Comparison of ENCODE assay signal across 9 cellular contexts in the genomic region with DNA sequence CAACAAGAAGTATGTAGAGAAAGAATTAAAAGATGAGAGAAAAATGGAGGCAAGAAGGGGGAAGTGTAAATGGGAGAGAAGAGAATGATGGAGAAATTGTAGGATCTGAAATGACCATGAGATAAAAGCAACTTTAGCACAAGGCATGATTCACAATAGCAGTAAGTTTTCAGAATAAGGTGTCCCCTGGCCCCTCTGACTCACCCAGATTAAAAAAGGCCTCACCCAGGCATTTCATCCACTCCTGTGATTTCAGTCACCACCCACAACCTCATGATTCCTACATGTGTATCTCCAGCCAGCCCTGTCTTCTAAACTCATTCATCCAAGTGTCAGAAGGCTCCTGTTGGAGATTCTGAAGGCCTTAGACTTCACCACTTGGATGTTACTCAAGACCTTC.
DNase-seq lines count a peak whose midpoint lies in the region; ATAC-seq and TF ChIP-seq lines count a peak whose summit lies in the region.
"Had no signal": no experiment of that assay in that cellular context is flagged by ENCODE, and none has a peak within 500 bp of the region (broad histone marks: within the 10 kb centered on the region; RNA-seq: fewer than 3 reads in every experiment).

No MANE protein-coding gene starts in this region.

- peak; percentile 60 for DNase-seq in RWPE1 (ENCODE audit: low spot score)
- peak; percentile 18 for DNase-seq in stimulated activated CD8-positive, alpha-beta memory T cell treated with anti-CD3 and anti-CD28 coated beads, Interleukin-7, amount 100 ng/mL, for 24 hours (ENCODE audit: low read depth)
- no peak for DNase-seq in DMS114 treated with DMSO at 0.1 percent for 48 hours (lab: John Stamatoyannopoulos, UW; ENCODE audit: unreplicated experiment)
- DNase-seq: left cardiac atrium, tibial artery had no signal

- peak overlapping the region; percentile 4 for H3K27ac Mint-ChIP-seq in dendritic cell treated with granulocyte-macrophage colony-stimulating factor and Interleukin-4, amounts not matched to agents 40 ng/mL and 50 ng/mL, for 4 days

- intact Hi-C loops in dendritic cell treated with granulocyte-macrophage colony-stimulating factor and Interleukin-4, amounts not matched to agents 40 ng/mL and 50 ng/mL, for 4 days (cut with micrococcal nuclease) = no loop called here

- peaks cover 5% of the 10 kb centered on the region for H3K9me3 Mint-ChIP-seq in dendritic cell treated with granulocyte-macrophage colony-stimulating factor and Interleukin-4, amounts not matched to agents 40 ng/mL and 50 ng/mL, for 4 days

- POLR2A ChIA-PET in RWPE1 (lab: Yijun Ruan, JAX; ENCODE audit: low non-redundant PET) = interaction anchor here (0.6 kb wide), 1 partner anchor 286 kb away, joined by 9 read pairs; no protein-coding TSS in a partner anchor

- no peak for TF ChIP-seq CTCF in RWPE1 (conservative IDR thresholded peaks at IDR 0.05; ENCODE audit: low read depth)

- H3K27me3 Mint-ChIP-seq in dendritic cell treated with granulocyte-macrophage colony-stimulating factor and Interleukin-4, amounts not matched to agents 40 ng/mL and 50 ng/mL, for 4 days = no peaks in the 10 kb centered on the region

- no peak overlapping the region for H3K4me3 Mint-ChIP-seq in dendritic cell treated with granulocyte-macrophage colony-stimulating factor and Interleukin-4, amounts not matched to agents 40 ng/mL and 50 ng/mL, for 4 days

- H3K36me3 Mint-ChIP-seq in dendritic cell treated with granulocyte-macrophage colony-stimulating factor and Interleukin-4, amounts not matched to agents 40 ng/mL and 50 ng/mL, for 4 days (ENCODE audit: low read depth) = peaks cover 89% of the 10 kb centered on the region

- ATAC-seq in GM19351 (IDR thresholded peaks at IDR 0.05; ENCODE audit: unreplicated experiment) (peak; percentile 39), GM21526 (IDR thresholded peaks at IDR 0.05; ENCODE audit: low FRiP score, unreplicated experiment) (no peak), GM18870 (IDR thresholded peaks at IDR 0.05; ENCODE audit: unreplicated experiment) (no peak)

- H3K4me1 Mint-ChIP-seq in dendritic cell treated with granulocyte-macrophage colony-stimulating factor and Interleukin-4, amounts not matched to agents 40 ng/mL and 50 ng/mL, for 4 days (ENCODE audit: low read depth) = peaks cover 28% of the 10 kb centered on the region

- H3K27ac ChIP-seq in RWPE1 = no peak overlapping the region
- H3K27ac ChIP-seq: tibial artery had no signal

- CTCF ChIA-PET in RWPE1 (lab: Yijun Ruan, JAX) = no interaction called here
